ENCODE assay signal across 8 cellular contexts in the genomic region with DNA sequence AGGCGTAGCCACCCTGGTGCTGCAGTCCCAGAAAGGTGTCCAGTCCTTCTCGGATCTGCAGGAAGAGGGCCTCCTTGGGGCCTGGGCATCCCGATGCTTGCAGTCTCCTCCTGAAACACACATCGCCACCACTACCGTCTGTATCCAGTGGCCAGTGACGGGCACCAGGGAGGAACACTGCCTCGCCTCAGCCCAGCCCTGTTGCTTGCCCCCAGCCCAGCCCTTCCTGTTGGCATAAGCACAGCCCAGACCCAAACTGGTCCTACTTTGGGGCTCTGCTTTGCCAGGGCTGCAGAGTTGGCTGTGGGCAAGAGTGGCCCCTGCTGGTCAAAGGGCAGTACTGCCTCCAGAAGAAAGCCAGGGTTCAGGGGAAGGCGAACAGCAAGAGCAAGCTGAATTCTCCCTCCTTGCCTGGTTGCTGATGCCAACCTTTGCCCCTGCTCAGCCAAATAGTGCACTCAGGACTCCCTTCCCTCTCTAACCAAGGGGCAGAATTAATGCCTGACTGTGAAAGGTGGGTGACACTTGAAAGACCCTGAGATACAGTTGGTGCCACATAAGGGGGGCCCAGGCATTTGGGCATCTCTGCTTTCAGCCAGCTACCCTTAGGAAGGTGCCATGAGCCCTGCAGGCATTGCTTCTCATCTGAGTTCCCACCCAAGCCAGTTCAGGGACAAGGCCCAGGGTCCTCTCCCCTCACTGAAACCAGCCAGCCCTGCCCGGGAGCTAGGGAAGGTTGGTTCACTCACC. TPM values are rescaled to one million over a fixed set of nuclear protein-coding genes. Genes with fewer than 3 reads are reported as not detected.
DNase-seq lines count a peak whose midpoint lies in the region; ATAC-seq and TF ChIP-seq lines count a peak whose summit lies in the region.

No MANE protein-coding gene starts in this region.

- no peaks in the 10 kb centered on the region for H3K79me2 ChIP-seq in H9 (ENCODE audit: insufficient read depth, low read length)

- H3K27ac Mint-ChIP-seq in H9 = no peak overlapping the region

- H3K4me1 Mint-ChIP-seq in H9 = peaks cover 26 to 33% of the 10 kb centered on the region in 2 experiments

- H4K91ac ChIP-seq in H9 (ENCODE audit: insufficient read length, low read depth, low read length) = no peak overlapping the region

- H3T11ph ChIP-seq in H9 (ENCODE audit: low read length) = no peak overlapping the region

- H4K8ac ChIP-seq in H9 (replicated peaks; ENCODE audit: insufficient read length, low read depth, low read length) = no peak overlapping the region

- H3K23me2 ChIP-seq in H9 (ENCODE audit: insufficient read length, low read depth, low read length, poor library complexity, severe bottlenecking) = no peaks in the 10 kb centered on the region

- H3K23ac ChIP-seq in H9 (ENCODE audit: insufficient read length, low read depth, low read length) = no peak overlapping the region

- no peak overlapping the region for H2AFZ ChIP-seq in H9 (ENCODE audit: low read length)

- H3K56ac ChIP-seq in H9 (ENCODE audit: insufficient read length, low read depth, low read length) = no peak overlapping the region

- H3K36me3 ChIP-seq in kidney epithelial cell (ENCODE audit: control insufficient read depth, insufficient read depth, low read length) = no peaks in the 10 kb centered on the region

- no peak overlapping the region for H2BK120ac ChIP-seq in H9 (ENCODE audit: low read depth, low read length, poor library complexity, severe bottlenecking)

- H3K4ac ChIP-seq in H9 (ENCODE audit: low read depth, low read length) = no peak overlapping the region

- no peak overlapping the region for H2BK12ac ChIP-seq in H9 (ENCODE audit: insufficient read length, low read depth, low read length)

- H2BK5ac ChIP-seq in H9 (ENCODE audit: insufficient read length, low read length) = no peak overlapping the region

- WGBS in H9 (ENCODE audit: extremely low coverage, insufficient read length, low lambda C conversion rate) = no CpG with 5 or more reads among the region's 9 CpGs

- H2BK15ac ChIP-seq in H9 (ENCODE audit: low read depth, low read length) = no peak overlapping the region

- no peak overlapping the region for H3K4me3 Mint-ChIP-seq in H9

- no peaks in the 10 kb centered on the region for H3K9me3 ChIP-seq in H9 (ENCODE audit: control insufficient read depth, low read depth, low read length)

- H2BK20ac ChIP-seq in H9 (ENCODE audit: low read depth, low read length, poor library complexity, severe bottlenecking) = no peak overlapping the region

- no peak overlapping the region for H4K5ac ChIP-seq in H9 (ENCODE audit: insufficient read length, low read depth, low read length)

- H3K4me3 ChIP-seq in WI38 (ENCODE audit: low read depth, low read length) = no peak overlapping the region
- H3K4me3 ChIP-seq in cardiac fibroblast (replicated peaks in 1 of 2; ENCODE audit: low read depth in 2 of 2, low read length in 2 of 2) = peak overlapping the region in 1 of 2 donors; percentile 18
- H3K4me3 ChIP-seq in kidney epithelial cell (ENCODE audit: low read depth, low read length) = no peak overlapping the region

- peak; percentile 69 for DNase-seq in COLO668 (lab: John Stamatoyannopoulos, UW; ENCODE audit: unreplicated experiment)
- DNase-seq in H9 = peak; percentile 87
- peak; percentile 35 for DNase-seq in NCI-H2081 treated with DMSO at 0.1 percent for 48 hours (lab: John Stamatoyannopoulos, UW)
- DNase-seq in cardiac fibroblast (ENCODE audit: low read depth in 2 of 2) = peak; percentile 78 to 82
- DNase-seq in kidney epithelial cell (ENCODE audit: low read depth) = no peak
- DNase-seq in stimulated activated CD4-positive, alpha-beta T cell treated with anti-CD3 and anti-CD28 coated beads, Interleukin-12 subunit alpha, Interleukin-12 subunit beta, amount 100 ng/mL, for 48 hours (ENCODE audit: low read depth in 2 of 3, low spot score in 1 of 3) = peak; percentile 67 to 84 (median 78)

- no peaks in the 10 kb centered on the region for H4K20me1 ChIP-seq in H9 (ENCODE audit: control insufficient read depth, insufficient read depth, insufficient read length)

- H3K27me3 ChIP-seq in H9 (ENCODE audit: insufficient read depth, low read length) (no peaks in the 10 kb centered on the region), kidney epithelial cell (ENCODE audit: control insufficient read depth, insufficient read depth, low read length) (no peaks in the 10 kb centered on the region)

- no peaks in the 10 kb centered on the region for H3K36me3 Mint-ChIP-seq in H9 (ENCODE audit: insufficient read depth in 1 of 3, low read depth in 3 of 3)

- H3K4me2 ChIP-seq in H9 (ENCODE audit: insufficient read depth, insufficient read length, low read length) = no peak overlapping the region

- no peak overlapping the region for H3K18ac ChIP-seq in H9 (ENCODE audit: insufficient read length, low read depth, low read length)

- H3K79me1 ChIP-seq in H9 (ENCODE audit: insufficient read depth, low read depth, low read length, poor library complexity, severe bottlenecking) = no peaks in the 10 kb centered on the region

- no peak for ATAC-seq in HG03565 (IDR thresholded peaks at IDR 0.05; ENCODE audit: unreplicated experiment)

- H3K27ac ChIP-seq in H9 (ENCODE audit: insufficient read length, low read depth, low read length) = no peak overlapping the region

- H3K4me1 ChIP-seq in H9 (ENCODE audit: insufficient read depth, low read length) = no peaks in the 10 kb centered on the region

- H3K14ac ChIP-seq in H9 (ENCODE audit: insufficient read depth, low read length) = no peak overlapping the region; the same call in 1 of the 2 replicates

- H3K9me3 Mint-ChIP-seq in H9 = no peaks in the 10 kb centered on the region

- H2AK5ac ChIP-seq in H9 (ENCODE audit: insufficient read length, low read length) = no peak overlapping the region

- TF ChIP-seq CTCF in H9 (conservative IDR thresholded peaks at IDR 0.05) (peak; percentile 99), WI38 (IDR thresholded peaks at IDR 0.05; ENCODE audit: low read depth, low read length) (peak; percentile 97), cardiac fibroblast (IDR thresholded peaks at IDR 0.05; ENCODE audit: low read depth, low read length) (peak; percentile 99), kidney epithelial cell (IDR thresholded peaks at IDR 0.05; ENCODE audit: insufficient read depth, low read length, poor library complexity, severe bottlenecking) (peak; percentile 99)

- no peak overlapping the region for H3K9ac ChIP-seq in H9 (ENCODE audit: extremely low read depth, insufficient read length, low read length)

- H3K27me3 Mint-ChIP-seq in H9 (ENCODE audit: low read depth) = peaks cover 4% of the 10 kb centered on the region

RNA-seq across cellular contexts. Expression of a gene that starts 11.1 kb away (rescaled TPM):
- 103 and 111 TPM in 2 replicates for total RNA-seq in H9 (2021)
- 197 and 230 TPM in 2 replicates for total RNA-seq in kidney epithelial cell

RNA-seq across cellular contexts. Expression of a gene that starts 31.3 kb away (rescaled TPM):
- 170 and 172 TPM in 2 replicates for total RNA-seq in H9 (2021)
- total RNA-seq in kidney epithelial cell = 348 and 428 TPM in 2 replicates

RNA-seq across cellular contexts. Expression of a gene that starts 48.0 kb away (rescaled TPM):
- total RNA-seq in H9 (2021) = not detected in 2 replicates
- total RNA-seq in kidney epithelial cell = not detected in 2 replicates

RNA-seq across cellular contexts. Expression of a gene that starts 55.2 kb away (rescaled TPM):
- total RNA-seq in H9 (2021) (57.6 and 57.7 TPM in 2 replicates), kidney epithelial cell (31.5 and 32.2 TPM in 2 replicates)
